ENCODE assay signal across 33 cellular contexts in genomic region chr6:24565196-24565595, GRCh38.
"Had no signal": no experiment of that assay in that cellular context is flagged by ENCODE, and none has a peak within 500 bp of the region (broad histone marks: within the 10 kb centered on the region; RNA-seq: fewer than 3 reads in every experiment).

No MANE protein-coding gene starts in this region.

- H3K9ac ChIP-seq: KMS-11 had no signal

- DNase-seq: Karpas-422, Kasumi-1, MG63, MM.1S, MV-4-11, NCI-H1048, NCI-H1092, NCI-H1092 treated with DMSO at 0.1 percent for 48 hours, NCI-H1105, NCI-H1105 treated with DMSO at 0.1 percent for 48 hours, NCI-H1417, NCI-H1417 treated with DMSO at 0.1 percent for 48 hours, NCI-H1436, NCI-H1436 treated with DMSO at 0.1 percent for 48 hours, NCI-H146, NCI-H1694, NCI-H1694 treated with DMSO at 0.1 percent for 48 hours, NCI-H187, NCI-H187 treated with DMSO at 0.1 percent for 48 hours, NCI-H1930, NCI-H2029 treated with DMSO at 0.1 percent for 48 hours, NCI-H2081, NCI-H2081 treated with DMSO at 0.1 percent for 48 hours, NCI-H2107, NCI-H2171, NCI-H2171 treated with DMSO at 0.1 percent for 48 hours, NCI-H2227 treated with DMSO at 0.1 percent for 48 hours, NCI-H226, NCI-H345, NCI-H446, NCI-H446 treated with DMSO at 0.1 percent for 48 hours, NCI-H510A had no signal

- H3K4me2 ChIP-seq: KMS-11 had no signal

- H3K36me3 ChIP-seq: MG63 had no signal

- H3K4me3 ChIP-seq: MG63 had no signal

- H3K9me3 ChIP-seq: MG63 had no signal

- H3K27me3 ChIP-seq: MG63 had no signal

- H3K27ac ChIP-seq: KMS-11 had no signal
